18 cellular contexts compared by ENCODE assay signal in the genomic region with DNA sequence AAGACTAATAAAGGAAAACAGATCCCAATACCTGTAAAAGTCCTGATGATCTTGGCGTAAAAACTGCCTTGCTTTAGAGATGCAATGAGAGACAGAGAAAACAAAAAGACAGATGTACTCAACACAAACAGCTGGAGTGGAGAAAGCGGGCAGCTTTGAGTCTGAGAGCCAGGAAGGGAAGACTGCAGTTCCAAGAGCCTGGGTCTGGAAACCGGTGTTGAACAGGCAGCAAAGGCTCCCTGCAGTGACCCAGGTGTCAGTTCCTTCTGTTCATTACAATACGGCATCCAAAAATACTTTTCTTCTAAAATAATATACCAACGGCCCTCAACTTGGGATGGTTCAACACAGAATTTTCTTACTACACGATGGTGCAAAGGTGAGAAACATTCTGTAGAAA. TPM values are rescaled to one million over a fixed set of nuclear protein-coding genes. Genes with fewer than 3 reads are reported as not detected.
A peak's percentile ranks its signal among the peaks of the same experiment; 100 is the strongest.
DNase-seq lines count a peak whose midpoint lies in the region; ATAC-seq, FAIRE-seq and TF ChIP-seq lines count a peak whose summit lies in the region.
"Had no signal": no experiment of that assay in that cellular context is flagged by ENCODE, and none has a peak within 500 bp of the region (broad histone marks: within the 10 kb centered on the region; RNA-seq: fewer than 3 reads in every experiment).

No MANE protein-coding gene starts in this region.

- H3K36me3 Mint-ChIP-seq in T-helper 17 cell (ENCODE audit: low read depth), result peaks cover 2% of the 10 kb centered on the region
- peaks cover 3% of the 10 kb centered on the region for H3K36me3 Mint-ChIP-seq in endothelial cell (ENCODE audit: low read depth, unreplicated experiment)
- H3K36me3 Mint-ChIP-seq in stimulated activated naive B cell treated with anti-CD40 and anti-IgM and Interleukin-4, amounts not matched to agents 10 μg/mL and 1 μg/mL and 100 μg/mL, for 72 hours, result peaks cover 47 to 57% of the 10 kb centered on the region in 2 donors

- DNase-seq in NCI-H2171 treated with DMSO at 0.1 percent for 48 hours (lab: John Stamatoyannopoulos, UW) (peak; percentile 43), NCI-H2171 (lab: John Stamatoyannopoulos, UW) (no peak), T-helper 17 cell (no peak), endothelial cell (ENCODE audit: low spot score) (no peak), NCI-H1436 (lab: John Stamatoyannopoulos, UW) (no peak), H54 (ENCODE audit: insufficient read length, low spot score) (no peak)
- no peak for DNase-seq in stimulated activated naive B cell treated with anti-CD40 and anti-IgM and Interleukin-4, amounts not matched to agents 10 μg/mL and 1 μg/mL and 100 μg/mL, for 72 hours
- DNase-seq: 8988T; CD4-positive, alpha-beta memory T cell; DMS53; DND-41; EL; GM23248; HCEC 1CT had no signal

- H3K27me3 Mint-ChIP-seq in T-helper 17 cell (no peaks in the 10 kb centered on the region), endothelial cell (ENCODE audit: unreplicated experiment) (peaks cover 2% of the 10 kb centered on the region)
- H3K27me3 Mint-ChIP-seq in stimulated activated naive B cell treated with anti-CD40 and anti-IgM and Interleukin-4, amounts not matched to agents 10 μg/mL and 1 μg/mL and 100 μg/mL, for 72 hours, result no peaks in the 10 kb centered on the region
- H3K27me3 Mint-ChIP-seq: CD4-positive, alpha-beta memory T cell had no signal

- H3K27ac Mint-ChIP-seq in T-helper 17 cell (peak overlapping the region; percentile 34), endothelial cell (ENCODE audit: unreplicated experiment) (peak overlapping the region; percentile 49)
- H3K27ac Mint-ChIP-seq in stimulated activated naive B cell treated with anti-CD40 and anti-IgM and Interleukin-4, amounts not matched to agents 10 μg/mL and 1 μg/mL and 100 μg/mL, for 72 hours, result peak overlapping the region; percentile 39

- no peaks in the 10 kb centered on the region for H3K9me3 ChIP-seq in T-helper 17 cell (ENCODE audit: control insufficient read depth, low read length, poor library complexity, severe bottlenecking)

- H3K4me1 Mint-ChIP-seq in T-helper 17 cell (peaks cover 18% of the 10 kb centered on the region), endothelial cell (ENCODE audit: unreplicated experiment) (peaks cover 5% of the 10 kb centered on the region)
- peaks cover 12 to 29% of the 10 kb centered on the region in 2 donors for H3K4me1 Mint-ChIP-seq in stimulated activated naive B cell treated with anti-CD40 and anti-IgM and Interleukin-4, amounts not matched to agents 10 μg/mL and 1 μg/mL and 100 μg/mL, for 72 hours

- no peak for ATAC-seq in T-helper 17 cell
- no peak for ATAC-seq in stimulated activated naive B cell treated with anti-CD40 and anti-IgM and Interleukin-4, amounts not matched to agents 10 μg/mL and 1 μg/mL and 100 μg/mL, for 72 hours (replicated peaks)

- TF ChIP-seq CTCF in endothelial cell (IDR thresholded peaks at IDR 0.05; ENCODE audit: unreplicated experiment), result no peak

- FAIRE-seq in H54 (lab: Jason Lieb, UNC), result no peak
- FAIRE-seq: G401.6, GM12892, GM18507 had no signal

- H3K9me3 Mint-ChIP-seq in endothelial cell (ENCODE audit: unreplicated experiment), result no peaks in the 10 kb centered on the region
- H3K9me3 Mint-ChIP-seq in stimulated activated naive B cell treated with anti-CD40 and anti-IgM and Interleukin-4, amounts not matched to agents 10 μg/mL and 1 μg/mL and 100 μg/mL, for 72 hours, result no peaks in the 10 kb centered on the region
- H3K9me3 Mint-ChIP-seq: CD4-positive, alpha-beta memory T cell had no signal

- no peak for TF ChIP-seq POLR2A in H54 (IDR thresholded peaks at IDR 0.05; ENCODE audit: low read depth, low read length)

- H3K4me3 Mint-ChIP-seq in T-helper 17 cell (no peak overlapping the region), endothelial cell (ENCODE audit: unreplicated experiment) (no peak overlapping the region)
- no peak overlapping the region for H3K4me3 Mint-ChIP-seq in stimulated activated naive B cell treated with anti-CD40 and anti-IgM and Interleukin-4, amounts not matched to agents 10 μg/mL and 1 μg/mL and 100 μg/mL, for 72 hours
- H3K4me3 Mint-ChIP-seq: CD14-positive monocyte; CD4-positive, alpha-beta memory T cell had no signal

RNA-seq across cellular contexts. Expression of a gene that starts 29.6 kb away (rescaled TPM):
- total RNA-seq in T-helper 17 cell, result 10 to 100 TPM; 57.8 to 80.7 TPM
- 60.0 TPM for total RNA-seq in endothelial cell (ENCODE audit: unreplicated experiment)

RNA-seq across cellular contexts. Expression of a gene that starts 47.4 kb away (rescaled TPM):
- total RNA-seq in T-helper 17 cell (1 to 10 TPM in 1 of 2 donors, under 1 TPM in 1; 0.85 to 1.8 TPM), endothelial cell (ENCODE audit: unreplicated experiment) (24.6 TPM)
